2 cellular contexts compared by ENCODE assay signal in the genomic region with DNA sequence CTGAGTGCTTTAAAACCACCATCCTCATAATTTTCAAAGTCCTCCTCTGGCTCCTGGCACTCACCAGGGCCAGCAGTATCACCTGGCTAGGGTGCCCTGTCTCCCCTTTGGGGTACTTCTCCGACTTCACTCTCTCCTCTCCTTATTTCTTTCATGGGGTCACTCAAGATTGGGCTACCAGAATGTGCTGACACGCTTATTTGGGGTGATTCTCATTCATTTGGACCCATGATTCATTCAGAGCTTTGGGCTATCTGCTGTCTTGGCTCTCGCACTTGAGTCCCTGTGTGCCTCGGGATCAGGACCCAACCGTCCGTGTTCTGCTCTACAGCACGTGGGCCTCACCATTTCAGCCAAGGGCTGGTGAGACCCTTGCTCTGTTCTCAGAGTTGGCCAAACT.
TF ChIP-seq lines count a peak whose summit lies in the region.

No MANE protein-coding gene starts in this region.

TF ChIP-seq in HepG2, 621 proteins besides CTCF, POLR2A, EP300 and RAD21:
- peak; percentile 45 for TF ChIP-seq MAFF (IDR thresholded peaks at IDR 0.05; ENCODE audit: low read depth, low read length)
- no peak for TF ChIP-seq ZNF510 (CRISPR knock-in tag; IDR thresholded peaks at IDR 0.05; ENCODE audit: low read depth)
- no peak for TF ChIP-seq E2F2 (CRISPR knock-in tag; IDR thresholded peaks at IDR 0.05; ENCODE audit: borderline replicate concordance)
- peak; percentile 33 to 70; a peak in 3 of 4 replicates for TF ChIP-seq MAFK (conservative IDR thresholded peaks at IDR 0.05 in 1 of 2, IDR thresholded peaks at IDR 0.05 in 1 of 2; ENCODE audit: low read length in 2 of 2)

TF ChIP-seq in IMR-90, 13 proteins besides CTCF, POLR2A, EP300 and RAD21:
- TF ChIP-seq MAFK (IDR thresholded peaks at IDR 0.05; ENCODE audit: low read depth, low read length) = 0 out of 2 replicates have a peak, but pooled peaks have one; percentile 20
- TF ChIP-seq CHD1 (IDR thresholded peaks at IDR 0.05; ENCODE audit: low read depth, low read length) = no peak
